Comparison of ENCODE assay signal across 1 cellular context in genomic region chr3:13616359-13616758, GRCh38.
TF ChIP-seq lines count a peak whose summit lies in the region.

No MANE protein-coding gene starts in this region.

TF ChIP-seq in IMR-90, 13 proteins besides CTCF, POLR2A, EP300 and RAD21 (continued from another document):
- no peak for TF ChIP-seq ELK1 (IDR thresholded peaks at IDR 0.05; ENCODE audit: borderline replicate concordance, low read depth, low read length)
- TF ChIP-seq CHD1 (IDR thresholded peaks at IDR 0.05; ENCODE audit: low read depth, low read length): no peak
- TF ChIP-seq USF2 (IDR thresholded peaks at IDR 0.05; ENCODE audit: low read depth, low read length): no peak
- TF ChIP-seq RFX5 (IDR thresholded peaks at IDR 0.05; ENCODE audit: low read depth, low read length): no peak
- no peak for TF ChIP-seq NFE2L2 (IDR thresholded peaks at IDR 0.05; ENCODE audit: low read depth, low read length)
- TF ChIP-seq SMC3 (IDR thresholded peaks at IDR 0.05; ENCODE audit: low read depth, low read length): no peak
